Comparison of ENCODE assay signal across 22 cellular contexts in the genomic region with DNA sequence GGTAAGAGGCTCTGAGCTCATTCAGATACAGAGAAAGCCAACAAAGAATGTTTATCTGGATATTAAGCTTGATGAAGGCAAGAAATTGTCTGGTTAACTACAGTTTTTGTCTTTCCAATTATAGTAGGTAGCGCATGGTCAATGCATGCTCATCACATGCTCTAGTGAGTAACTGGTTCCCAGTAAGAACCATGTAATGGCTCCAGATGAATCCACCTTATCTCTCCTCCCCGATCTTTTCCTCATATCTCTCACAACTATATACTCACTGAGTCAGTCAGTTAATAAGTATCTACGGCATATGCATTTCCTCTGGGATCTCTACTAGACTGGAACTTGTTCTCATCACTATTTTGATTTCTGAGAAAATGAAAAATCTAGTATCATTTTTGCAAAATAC.
"Had no signal": no experiment of that assay in that cellular context is flagged by ENCODE, and none has a peak within 500 bp of the region (broad histone marks: within the 10 kb centered on the region; RNA-seq: fewer than 3 reads in every experiment).

No MANE protein-coding gene starts in this region.

- H3K27ac ChIP-seq: coronary artery, gastrocnemius medialis, psoas muscle, right lobe of liver, testis, tibial nerve, upper lobe of right lung, vagina had no signal

- H3K36me3 ChIP-seq: gastrocnemius medialis, tibial nerve, upper lobe of right lung, vagina had no signal

- H3K4me1 ChIP-seq: gastrocnemius medialis, psoas muscle, right lobe of liver, testis, upper lobe of right lung had no signal

- H3K27me3 ChIP-seq: gastrocnemius medialis, right lobe of liver, testis, tibial nerve, upper lobe of right lung, vagina had no signal

- DNase-seq: effector CD4-positive, alpha-beta T cell; endodermal cell; gastrocnemius medialis; glutamatergic neuron; immature natural killer cell; left colon; mesendoderm; naive thymus-derived CD4-positive, alpha-beta T cell; nephron progenitor cell; psoas muscle; retina; right lobe of liver; stimulated activated CD4-positive, alpha-beta T cell treated with anti-CD3 and anti-CD28 coated beads, Interleukin-4, amount 100 ng/mL, for 1 hour; stimulated activated CD8-positive, alpha-beta memory T cell treated with anti-CD3 and anti-CD28 coated beads, Interleukin-4, amount 100 ng/mL, for 48 hours; stimulated activated naive CD8-positive, alpha-beta T cell treated with anti-CD3 and anti-CD28 coated beads, Interleukin-15, Interleukin-2, amounts not matched to agents 100 U/mL and 50 U/mL, for 24 hours; testis; upper lobe of right lung had no signal

- H3K9me3 ChIP-seq: gastrocnemius medialis, psoas muscle, right lobe of liver, testis, tibial nerve, upper lobe of right lung, vagina had no signal

- ATAC-seq: esophagus mucosa; gastrocnemius medialis; left colon; naive thymus-derived CD4-positive, alpha-beta T cell; psoas muscle; right lobe of liver; stimulated activated effector memory CD8-positive, alpha-beta T cell treated with anti-CD3 and anti-CD28 coated beads, Interleukin-12 subunit alpha, Interleukin-12 subunit beta, amount 100 ng/mL, for 72 hours; stimulated activated naive CD8-positive, alpha-beta T cell treated with anti-CD3 and anti-CD28 coated beads, Interleukin-15, Interleukin-2, amounts not matched to agents 100 U/mL and 50 U/mL, for 24 hours; upper lobe of right lung had no signal

- H3K4me3 ChIP-seq: coronary artery, gastrocnemius medialis, psoas muscle, right lobe of liver, testis, tibial nerve, upper lobe of right lung, vagina had no signal
